In the genomic region with DNA sequence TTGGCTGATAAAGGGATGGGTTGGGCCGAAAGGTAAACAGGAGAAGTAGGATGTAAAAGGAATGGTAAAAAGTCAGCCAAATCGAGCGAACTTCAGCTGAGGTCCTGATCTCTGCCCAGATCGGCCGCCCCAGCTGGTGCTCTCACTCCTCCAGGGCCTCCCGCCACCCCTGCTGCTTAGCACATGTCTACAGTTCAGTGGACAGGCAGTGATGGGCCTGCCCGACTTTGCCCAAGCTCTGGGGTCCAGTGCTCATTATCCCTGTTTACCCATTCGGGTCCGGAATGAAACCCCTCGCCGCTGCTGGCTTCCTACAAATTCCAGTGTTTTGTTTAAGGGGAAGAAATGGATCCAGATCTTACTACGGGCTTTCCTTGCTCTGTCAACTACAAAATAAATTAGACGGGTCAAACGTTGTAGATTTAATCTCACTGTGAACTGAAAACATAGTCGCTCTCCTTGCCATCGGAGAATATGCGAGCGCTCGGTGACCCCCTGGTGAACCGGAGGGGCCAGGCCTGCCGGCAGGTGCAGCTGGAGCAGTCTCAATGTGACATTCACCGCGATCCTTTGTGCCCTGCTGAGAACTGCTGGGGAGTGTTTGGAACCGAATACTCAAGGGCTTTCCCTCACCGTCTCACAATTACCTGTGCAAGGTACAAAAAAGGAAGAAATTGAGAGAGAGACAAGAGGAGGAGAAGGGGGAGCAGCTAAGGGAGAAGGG, we compare ENCODE assay signal across 20 cellular contexts.
A peak's percentile ranks its signal among the peaks of the same experiment; 100 is the strongest.
DNase-seq lines count a peak whose midpoint lies in the region; ATAC-seq and TF ChIP-seq lines count a peak whose summit lies in the region.
"Had no signal": no experiment of that assay in that cellular context is flagged by ENCODE, and none has a peak within 500 bp of the region (broad histone marks: within the 10 kb centered on the region; RNA-seq: fewer than 3 reads in every experiment).

No MANE protein-coding gene starts in this region.

- ATAC-seq in left ventricle myocardium superior: no peak
- no peak for ATAC-seq in natural killer cell
- ATAC-seq: SK-N-SH treated with all-trans-retinoic acid at 6 μM for 48 hours had no signal

- DNase-seq in NCI-H2171 treated with DMSO at 0.1 percent for 48 hours (lab: John Stamatoyannopoulos, UW): peak; percentile 64
- no peak for DNase-seq in NCI-H2171 (lab: John Stamatoyannopoulos, UW)
- peak; percentile 68 for DNase-seq in NCI-H345 (lab: John Stamatoyannopoulos, UW)
- peak; percentile 79 for DNase-seq in left kidney (ENCODE audit: low read depth, low spot score)
- no peak for DNase-seq in superior temporal gyrus (ENCODE audit: extremely low spot score)
- no peak for DNase-seq in left ventricle myocardium superior
- no peak for DNase-seq in amygdala (lab: John Stamatoyannopoulos, UW)
- DNase-seq in natural killer cell: no peak
- DNase-seq: 8988T; BE2C; CD4-positive, alpha-beta T cell; DMS53; IMR-90; Karpas-422; MG63; NCI-H2081 treated with DMSO at 0.1 percent for 48 hours; NCI-H510A; Peyer's patch; Right ventricle myocardium superior had no signal

- H3K27ac Mint-ChIP-seq in natural killer cell: no peak overlapping the region
- H3K27ac Mint-ChIP-seq: CD4-positive, alpha-beta T cell had no signal

- no peaks in the 10 kb centered on the region for H3K9me3 Mint-ChIP-seq in natural killer cell
- H3K9me3 Mint-ChIP-seq: CD4-positive, alpha-beta T cell had no signal

- no peaks in the 10 kb centered on the region for H3K36me3 Mint-ChIP-seq in natural killer cell

- no peak overlapping the region for H3K4me3 Mint-ChIP-seq in natural killer cell
- H3K4me3 Mint-ChIP-seq: CD4-positive, alpha-beta T cell had no signal

- intact Hi-C loops in left ventricle myocardium superior (cut with micrococcal nuclease) (no loop called here), natural killer cell (cut with micrococcal nuclease) (no loop called here)

- no peaks in the 10 kb centered on the region for H3K4me1 Mint-ChIP-seq in natural killer cell

- TF ChIP-seq CTCF in natural killer cell (IDR thresholded peaks at IDR 0.05): no peak

- H3K27me3 Mint-ChIP-seq in natural killer cell (ENCODE audit: low read depth in 2 of 2): peaks cover 10 to 17% of the 10 kb centered on the region in 2 donors

Comparison
In these comparisons a context has a peak if more than half of its experiments do, and no peak if none do; other contexts are left out.
1. DNase-seq: peak in NCI-H2171 treated with DMSO at 0.1 percent for 48 hours (single experiment), NCI-H345 (single experiment) and left kidney (single experiment); none in NCI-H2171 (single experiment), superior temporal gyrus (single experiment), left ventricle myocardium superior (single experiment), amygdala (0 of 56) and natural killer cell (single experiment).